17 cellular contexts compared by ENCODE assay signal in the genomic region with DNA sequence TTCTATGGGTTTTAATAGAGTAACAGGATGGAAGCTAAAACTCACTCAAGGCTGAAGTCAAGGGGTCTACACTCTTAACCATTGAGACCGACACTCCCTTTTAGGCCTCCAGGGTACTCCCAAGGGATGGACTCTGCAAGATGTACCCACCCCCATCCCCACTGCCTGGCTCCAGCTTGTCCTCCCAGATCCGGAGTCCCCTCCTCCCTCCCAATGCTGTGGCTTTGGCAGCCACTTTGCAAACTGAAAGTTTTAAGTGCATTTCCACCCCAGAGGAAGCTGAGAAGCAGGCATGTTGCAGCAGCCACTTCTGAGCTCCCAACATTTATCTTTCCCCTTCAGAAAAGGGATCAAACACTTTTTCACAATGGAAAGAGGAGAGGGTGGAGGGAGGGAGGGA.
DNase-seq lines count a peak whose midpoint lies in the region; ATAC-seq and TF ChIP-seq lines count a peak whose summit lies in the region.
"Had no signal": no experiment of that assay in that cellular context is flagged by ENCODE, and none has a peak within 500 bp of the region (broad histone marks: within the 10 kb centered on the region; RNA-seq: fewer than 3 reads in every experiment).

No MANE protein-coding gene starts in this region.

- no peaks in the 10 kb centered on the region for H3K9me3 Mint-ChIP-seq in H9
- H3K9me3 Mint-ChIP-seq in naive thymus-derived CD4-positive, alpha-beta T cell: no peaks in the 10 kb centered on the region
- H3K9me3 Mint-ChIP-seq: activated CD4-positive, alpha-beta memory T cell treated with anti-CD3 and anti-CD28 coated beads for 36 hours; brain; CD4-positive, alpha-beta T cell; natural killer cell treated with Interleukin-12 subunit alpha and Interleukin-12 subunit beta and Interleukin-15 and Interleukin-18, amount 100 ng/mL, for 72 hours; stimulated activated naive CD8-positive, alpha-beta T cell treated with anti-CD3 and anti-CD28 coated beads, Interleukin-15, Interleukin-2, amounts not matched to agents 100 ng/mL and 50 ng/mL, for 24 hours had no signal

- H2BK15ac ChIP-seq in H9 (ENCODE audit: low read depth, low read length): no peak overlapping the region

- H4K8ac ChIP-seq in H9 (replicated peaks; ENCODE audit: insufficient read length, low read depth, low read length): no peak overlapping the region

- no peak overlapping the region for H3K27ac ChIP-seq in H9 (ENCODE audit: insufficient read length, low read depth, low read length)
- H3K27ac ChIP-seq in cardiac muscle cell: peak overlapping the region; percentile 29
- H3K27ac ChIP-seq in osteoblast (ENCODE audit: low read depth, low read length): peak overlapping the region; percentile 32
- no peak overlapping the region for H3K27ac ChIP-seq in caudate nucleus (ENCODE audit: low read depth, low read length)
- no peak overlapping the region for H3K27ac ChIP-seq in naive thymus-derived CD4-positive, alpha-beta T cell (ENCODE audit: low read depth, low read length)
- H3K27ac ChIP-seq: KMS-11 had no signal

- no peak overlapping the region for H4K91ac ChIP-seq in H9 (ENCODE audit: insufficient read length, low read depth, low read length)

- no peak overlapping the region for H2AK5ac ChIP-seq in H9 (ENCODE audit: insufficient read length, low read length)

- no peak overlapping the region for H3K56ac ChIP-seq in H9 (ENCODE audit: insufficient read length, low read depth, low read length)

- H3K23ac ChIP-seq in H9 (ENCODE audit: insufficient read length, low read depth, low read length): no peak overlapping the region

- no peak overlapping the region for H3K4me3 ChIP-seq in cardiac muscle cell
- H3K4me3 ChIP-seq in osteoblast (ENCODE audit: insufficient read depth, low read length): no peak overlapping the region
- no peak overlapping the region for H3K4me3 ChIP-seq in naive thymus-derived CD4-positive, alpha-beta T cell (ENCODE audit: low read length)

- H3K4me2 ChIP-seq in H9 (ENCODE audit: insufficient read depth, insufficient read length, low read length): no peak overlapping the region
- H3K4me2 ChIP-seq in osteoblast (ENCODE audit: insufficient read depth, low read length): peak overlapping the region; percentile 52
- H3K4me2 ChIP-seq: KMS-11 had no signal

- intact Hi-C loops in posterior vena cava (cut with DNase I): no loop called here
- intact Hi-C loops in naive thymus-derived CD4-positive, alpha-beta T cell (cut with micrococcal nuclease): no loop called here

- H3K79me2 ChIP-seq in H9 (ENCODE audit: insufficient read depth, low read length) (no peaks in the 10 kb centered on the region), osteoblast (ENCODE audit: insufficient read depth, low read length) (no peaks in the 10 kb centered on the region)

- H3K4me1 Mint-ChIP-seq in H9: peaks cover 10 to 17% of the 10 kb centered on the region in 2 experiments
- H3K4me1 Mint-ChIP-seq in naive thymus-derived CD4-positive, alpha-beta T cell: peaks cover 0 to 4% (median 0%) of the 10 kb centered on the region in 7 donors

- no peak overlapping the region for H2BK5ac ChIP-seq in H9 (ENCODE audit: insufficient read length, low read length)

- H3K4ac ChIP-seq in H9 (ENCODE audit: low read depth, low read length): no peak overlapping the region

- H3K4me1 ChIP-seq in H9 (ENCODE audit: insufficient read depth, low read length) (no peaks in the 10 kb centered on the region; the same call in 1 of the 2 replicates), cardiac muscle cell (ENCODE audit: low read depth) (peaks cover 8% of the 10 kb centered on the region), osteoblast (ENCODE audit: insufficient read depth, low read length) (peaks cover 50% of the 10 kb centered on the region)
- H3K4me1 ChIP-seq in naive thymus-derived CD4-positive, alpha-beta T cell (ENCODE audit: control insufficient read depth in 2 of 2, insufficient read depth in 2 of 2, low read length in 2 of 2): no peaks in the 10 kb centered on the region

- no peak overlapping the region; a peak in 1 of 5 replicates for H3K4me3 Mint-ChIP-seq in H9
- H3K4me3 Mint-ChIP-seq in naive thymus-derived CD4-positive, alpha-beta T cell: no peak overlapping the region
- H3K4me3 Mint-ChIP-seq: activated CD4-positive, alpha-beta memory T cell treated with anti-CD3 and anti-CD28 coated beads for 36 hours; CD4-positive, alpha-beta T cell; natural killer cell treated with Interleukin-12 subunit alpha and Interleukin-12 subunit beta and Interleukin-15 and Interleukin-18, amount 100 ng/mL, for 72 hours; stimulated activated naive CD8-positive, alpha-beta T cell treated with anti-CD3 and anti-CD28 coated beads, Interleukin-15, Interleukin-2, amounts not matched to agents 100 ng/mL and 50 ng/mL, for 24 hours had no signal

- no peak overlapping the region for H3K14ac ChIP-seq in H9 (ENCODE audit: insufficient read depth, low read length)

- no peak overlapping the region for H2BK20ac ChIP-seq in H9 (ENCODE audit: low read depth, low read length, poor library complexity, severe bottlenecking)

- no peak overlapping the region for H3K9ac ChIP-seq in H9 (ENCODE audit: extremely low read depth, insufficient read length, low read length)
- H3K9ac ChIP-seq: KMS-11 had no signal

- ATAC-seq in SK-N-SH treated with all-trans-retinoic acid at 6 μM for 48 hours: peak; percentile 11
- no peak for ATAC-seq in naive thymus-derived CD4-positive, alpha-beta T cell
- ATAC-seq: left lobe of liver; natural killer cell treated with Interleukin-12 subunit alpha and Interleukin-12 subunit beta and Interleukin-15 and Interleukin-18, amount 100 ng/mL, for 72 hours had no signal

- no peak overlapping the region for H3K18ac ChIP-seq in H9 (ENCODE audit: insufficient read length, low read depth, low read length)

- H2BK120ac ChIP-seq in H9 (ENCODE audit: low read depth, low read length, poor library complexity, severe bottlenecking): no peak overlapping the region

- POLR2A ChIA-PET in naive thymus-derived CD4-positive, alpha-beta T cell (lab: Charles Lee): interaction anchor here (0.9 kb wide), 1 partner anchor 14 kb away, joined by 3 read pairs; no protein-coding TSS in a partner anchor

- CTCF ChIA-PET in naive thymus-derived CD4-positive, alpha-beta T cell (lab: Charles Lee): interaction anchor here (0.6 kb wide), 1 partner anchor 1225 kb away, joined by 3 read pairs; no protein-coding TSS in a partner anchor

- peak; percentile 60 for DNase-seq in H9
- peak; percentile 58 to 70 for DNase-seq in cardiac muscle cell (ENCODE audit: low read depth in 1 of 2, low spot score in 1 of 2)
- DNase-seq in osteoblast (ENCODE audit: insufficient read length, low spot score, missing footprints): peak; percentile 76
- DNase-seq in posterior vena cava (ENCODE audit: low spot score): no peak
- no peak for DNase-seq in caudate nucleus (lab: John Stamatoyannopoulos, UW)
- no peak for DNase-seq in DMS153 treated with DMSO at 0.1 percent for 48 hours (lab: John Stamatoyannopoulos, UW; ENCODE audit: unreplicated experiment)
- DNase-seq in naive thymus-derived CD4-positive, alpha-beta T cell: no peak
- DNase-seq: activated CD4-positive, alpha-beta memory T cell treated with anti-CD3 and anti-CD28 coated beads for 36 hours; CD4-positive, alpha-beta T cell; NCI-H2029; NCI-H526 treated with DMSO at 0.1 percent for 48 hours had no signal

- no peak overlapping the region for H2AFZ ChIP-seq in H9 (ENCODE audit: low read length)
- H2AFZ ChIP-seq in osteoblast (ENCODE audit: low read length): peak overlapping the region; percentile 81

- no peaks in the 10 kb centered on the region for H3K27me3 Mint-ChIP-seq in H9 (ENCODE audit: low read depth)
- peaks cover 8 to 45% (median 31%) of the 10 kb centered on the region in 5 donors for H3K27me3 Mint-ChIP-seq in naive thymus-derived CD4-positive, alpha-beta T cell

- H4K5ac ChIP-seq in H9 (ENCODE audit: insufficient read length, low read depth, low read length): no peak overlapping the region

- H3K23me2 ChIP-seq in H9 (ENCODE audit: insufficient read length, low read depth, low read length, poor library complexity, severe bottlenecking): no peaks in the 10 kb centered on the region

- peak overlapping the region in 1 of 3 experiments; percentile 79; a peak in 3 of 7 replicates for H3K27ac Mint-ChIP-seq in H9
- no peak overlapping the region for H3K27ac Mint-ChIP-seq in naive thymus-derived CD4-positive, alpha-beta T cell
- H3K27ac Mint-ChIP-seq: activated CD4-positive, alpha-beta memory T cell treated with anti-CD3 and anti-CD28 coated beads for 36 hours; CD4-positive, alpha-beta T cell; natural killer cell treated with Interleukin-12 subunit alpha and Interleukin-12 subunit beta and Interleukin-15 and Interleukin-18, amount 100 ng/mL, for 72 hours; stimulated activated naive CD8-positive, alpha-beta T cell treated with anti-CD3 and anti-CD28 coated beads, Interleukin-15, Interleukin-2, amounts not matched to agents 100 ng/mL and 50 ng/mL, for 24 hours had no signal

- no peaks in the 10 kb centered on the region for H3K79me1 ChIP-seq in H9 (ENCODE audit: insufficient read depth, low read depth, low read length, poor library complexity, severe bottlenecking)

- H3K9me3 ChIP-seq in H9 (ENCODE audit: control insufficient read depth, low read depth, low read length): no peaks in the 10 kb centered on the region
- H3K9me3 ChIP-seq in cardiac muscle cell (ENCODE audit: low read depth): no peaks in the 10 kb centered on the region
- H3K9me3 ChIP-seq in osteoblast (ENCODE audit: low read depth, low read length): no peaks in the 10 kb centered on the region
- no peaks in the 10 kb centered on the region for H3K9me3 ChIP-seq in naive thymus-derived CD4-positive, alpha-beta T cell (ENCODE audit: control insufficient read depth in 2 of 3, low read length in 3 of 3)

- TF ChIP-seq CTCF in H9 (conservative IDR thresholded peaks at IDR 0.05) (no peak; the same call in 2 of the 3 replicates), cardiac muscle cell (IDR thresholded peaks at IDR 0.05; ENCODE audit: low read depth, low read length) (no peak), osteoblast (IDR thresholded peaks at IDR 0.05; ENCODE audit: extremely low read depth, low read depth, low read length) (no peak)

- H3K27me3 ChIP-seq in H9 (ENCODE audit: insufficient read depth, low read length) (no peaks in the 10 kb centered on the region), cardiac muscle cell (no peaks in the 10 kb centered on the region), osteoblast (ENCODE audit: insufficient read depth, low read length) (no peaks in the 10 kb centered on the region)
- no peaks in the 10 kb centered on the region for H3K27me3 ChIP-seq in naive thymus-derived CD4-positive, alpha-beta T cell (ENCODE audit: control insufficient read depth in 2 of 2, insufficient read depth in 2 of 2, low read length in 2 of 2)

- no CpG with 5 or more reads among the region's 2 CpGs for WGBS in H9 (ENCODE audit: extremely low coverage, insufficient read length, low lambda C conversion rate)

- no peak overlapping the region for H3T11ph ChIP-seq in H9 (ENCODE audit: low read length)

- H2BK12ac ChIP-seq in H9 (ENCODE audit: insufficient read length, low read depth, low read length): no peak overlapping the region

- H4K20me1 ChIP-seq in H9 (ENCODE audit: control insufficient read depth, insufficient read depth, insufficient read length) (no peaks in the 10 kb centered on the region), osteoblast (ENCODE audit: insufficient read depth, low read length) (no peaks in the 10 kb centered on the region)

- H3K36me3 Mint-ChIP-seq in H9 (ENCODE audit: insufficient read depth in 1 of 3, low read depth in 3 of 3): no peaks in the 10 kb centered on the region
- no peaks in the 10 kb centered on the region for H3K36me3 Mint-ChIP-seq in naive thymus-derived CD4-positive, alpha-beta T cell
- H3K36me3 Mint-ChIP-seq: activated CD4-positive, alpha-beta memory T cell treated with anti-CD3 and anti-CD28 coated beads for 36 hours; brain; natural killer cell treated with Interleukin-12 subunit alpha and Interleukin-12 subunit beta and Interleukin-15 and Interleukin-18, amount 100 ng/mL, for 72 hours had no signal

- H3K36me3 ChIP-seq in cardiac muscle cell (no peaks in the 10 kb centered on the region), osteoblast (ENCODE audit: insufficient read depth, low read length) (no peaks in the 10 kb centered on the region)
- H3K36me3 ChIP-seq in naive thymus-derived CD4-positive, alpha-beta T cell (ENCODE audit: control insufficient read depth in 2 of 3, insufficient read depth in 3 of 3, low read length in 3 of 3): no peaks in the 10 kb centered on the region

Comparison
In these comparisons a context has a peak if more than half of its experiments do, and no peak if none do; other contexts are left out.
1. DNase-seq: peak in H9 (single experiment), cardiac muscle cell (2 of 2) and osteoblast (single experiment); none in posterior vena cava (single experiment), caudate nucleus (0 of 61), DMS153 treated with DMSO at 0.1 percent for 48 hours (single experiment) and naive thymus-derived CD4-positive, alpha-beta T cell (0 of 9).
2. H3K27ac ChIP-seq: peak in cardiac muscle cell (single experiment) and osteoblast (single experiment); none in H9 (single experiment), caudate nucleus (single experiment) and naive thymus-derived CD4-positive, alpha-beta T cell (single experiment).